ENCODE assay signal across 27 cellular contexts in the genomic region with DNA sequence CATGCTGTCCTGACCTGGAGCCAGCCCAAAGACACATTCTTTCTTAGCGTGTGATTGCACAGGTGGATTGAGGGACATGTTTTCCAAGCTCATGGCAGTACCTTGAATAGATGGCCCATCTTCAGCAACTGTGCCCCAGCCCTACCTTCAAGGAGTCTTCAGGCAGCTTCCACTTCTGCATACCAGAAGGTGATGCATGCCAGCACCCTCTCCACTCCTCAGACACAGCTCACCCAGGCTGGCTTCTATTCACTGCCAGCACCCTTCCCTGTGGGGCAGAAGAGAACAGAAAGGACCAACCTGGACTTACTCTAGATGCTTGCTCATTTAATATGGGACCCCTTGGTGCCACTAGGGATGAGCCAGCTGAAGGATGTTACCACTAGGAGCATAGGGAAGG.
"Had no signal": no experiment of that assay in that cellular context is flagged by ENCODE, and none has a peak within 500 bp of the region (broad histone marks: within the 10 kb centered on the region; RNA-seq: fewer than 3 reads in every experiment).

No MANE protein-coding gene starts in this region.

- FAIRE-seq: urothelium cell line had no signal

- H3K4me3 ChIP-seq: stomach, suprapubic skin, testis, thoracic aorta, thyroid gland, tibial artery, tibial nerve, transverse colon, upper lobe of left lung, upper lobe of right lung, uterus, vagina had no signal

- H3K27ac ChIP-seq: stomach, suprapubic skin, testis, thoracic aorta, thyroid gland, tibial artery, tibial nerve, transverse colon, upper lobe of left lung, upper lobe of right lung, uterus, vagina had no signal

- H3K27me3 ChIP-seq: suprapubic skin, testis, thyroid gland, tibial artery, tibial nerve, transverse colon, upper lobe of left lung, upper lobe of right lung, uterus, vagina had no signal

- ATAC-seq: stimulated activated effector memory CD8-positive, alpha-beta T cell treated with anti-CD3 and anti-CD28 coated beads, Interleukin-12 subunit alpha, Interleukin-12 subunit beta, amount 100 ng/mL, for 72 hours; stimulated activated memory B cell treated with anti-CD40 and anti-IgM and Interleukin-4, amounts not matched to agents 10 μg/mL and 1 μg/mL and 100 μg/mL, for 72 hours; stimulated activated naive B cell treated with anti-CD40 and anti-IgM and Interleukin-4, amounts not matched to agents 10 μg/mL and 1 μg/mL and 100 μg/mL, for 72 hours; stimulated activated naive CD8-positive, alpha-beta T cell treated with anti-CD3 and anti-CD28 coated beads, Interleukin-15, amount 100 ng/mL, for 72 hours; stimulated activated naive CD8-positive, alpha-beta T cell treated with anti-CD3 and anti-CD28 coated beads, Interleukin-15, Interleukin-2, amounts not matched to agents 100 U/mL and 50 U/mL, for 24 hours; upper lobe of right lung had no signal

- H3K36me3 ChIP-seq: stomach, suprapubic skin, thoracic aorta, thyroid gland, tibial artery, tibial nerve, transverse colon, upper lobe of left lung, upper lobe of right lung, uterus, vagina had no signal

- H3K9me3 ChIP-seq: suprapubic skin, testis, thoracic aorta, thyroid gland, tibial artery, tibial nerve, transverse colon, upper lobe of left lung, upper lobe of right lung, uterus, vagina had no signal

- DNase-seq: stimulated activated CD4-positive, alpha-beta T cell treated with anti-CD3 and anti-CD28 coated beads, Interleukin-2, amount 100 ng/mL, for 48 hours; stimulated activated CD4-positive, alpha-beta T cell treated with anti-CD3 and anti-CD28 coated beads, Interleukin-4, amount 100 ng/mL, for 1 hour; stimulated activated CD4-positive, alpha-beta T cell treated with anti-CD3 and anti-CD28 coated beads, Interleukin-4, amount 100 ng/mL, for 24 hours; stimulated activated CD4-positive, alpha-beta T cell treated with anti-CD3 and anti-CD28 coated beads, Interleukin-4, amount 100 ng/mL, for 4 hours; stimulated activated CD8-positive, alpha-beta memory T cell treated with anti-CD3 and anti-CD28 coated beads, Interleukin-4, amount 100 ng/mL, for 48 hours; stimulated activated naive B cell treated with anti-CD40 and anti-IgM and Interleukin-4, amounts not matched to agents 10 μg/mL and 1 μg/mL and 100 μg/mL, for 72 hours; stimulated activated naive CD4-positive, alpha-beta T cell; stimulated activated naive CD4-positive, alpha-beta T cell treated with Interleukin-2 at 50 U/mL for 16 hours; stimulated activated naive CD8-positive, alpha-beta T cell treated with anti-CD3 and anti-CD28 coated beads, Interleukin-15, amount 100 ng/mL, for 72 hours; stimulated activated naive CD8-positive, alpha-beta T cell treated with anti-CD3 and anti-CD28 coated beads, Interleukin-15, Interleukin-2, amounts not matched to agents 100 U/mL and 50 U/mL, for 24 hours; stomach; substantia nigra; testis; thyroid gland; tibial artery; transverse colon; trophoblast cell; upper lobe of left lung; upper lobe of right lung; uterus had no signal

- H3K4me1 ChIP-seq: stomach, suprapubic skin, testis, thyroid gland, tibial artery, tibial nerve, transverse colon, upper lobe of left lung, upper lobe of right lung, uterus, vagina had no signal
